In genomic region chr1:199474738-199475137, GRCh38 we compare ENCODE assay signal across 19 cellular contexts.
DNase-seq lines count a peak whose midpoint lies in the region; FAIRE-seq lines count a peak whose summit lies in the region.
"Had no signal": no experiment of that assay in that cellular context is flagged by ENCODE, and none has a peak within 500 bp of the region (broad histone marks: within the 10 kb centered on the region; RNA-seq: fewer than 3 reads in every experiment).

No MANE protein-coding gene starts in this region.

- peak; percentile 16 for FAIRE-seq in A204.1 (lab: Jason Lieb, UNC)
- peak; percentile 82 for FAIRE-seq in TTC549 (lab: Jason Lieb, UNC)
- peak; percentile 39 for FAIRE-seq in endometrium (lab: Jason Lieb, UNC)
- FAIRE-seq: A549, G401.6, H54 had no signal

- DNase-seq in NCI-H146 treated with DMSO at 0.1 percent for 48 hours (lab: John Stamatoyannopoulos, UW; ENCODE audit: unreplicated experiment) (no peak), COR-L47 (lab: John Stamatoyannopoulos, UW) (no peak), HUDEP-2 (lab: John Stamatoyannopoulos, UW; ENCODE audit: unreplicated experiment in 76 of 76) (no peak)
- DNase-seq: ACHN; AML-193; BE2C; Calu3; CD4-positive, alpha-beta T cell; CD8-positive, alpha-beta memory T cell; DMS153; DND-41; GOT3; HFFc6 had no signal
